Comparison of ENCODE assay signal across 8 cellular contexts in the genomic region with DNA sequence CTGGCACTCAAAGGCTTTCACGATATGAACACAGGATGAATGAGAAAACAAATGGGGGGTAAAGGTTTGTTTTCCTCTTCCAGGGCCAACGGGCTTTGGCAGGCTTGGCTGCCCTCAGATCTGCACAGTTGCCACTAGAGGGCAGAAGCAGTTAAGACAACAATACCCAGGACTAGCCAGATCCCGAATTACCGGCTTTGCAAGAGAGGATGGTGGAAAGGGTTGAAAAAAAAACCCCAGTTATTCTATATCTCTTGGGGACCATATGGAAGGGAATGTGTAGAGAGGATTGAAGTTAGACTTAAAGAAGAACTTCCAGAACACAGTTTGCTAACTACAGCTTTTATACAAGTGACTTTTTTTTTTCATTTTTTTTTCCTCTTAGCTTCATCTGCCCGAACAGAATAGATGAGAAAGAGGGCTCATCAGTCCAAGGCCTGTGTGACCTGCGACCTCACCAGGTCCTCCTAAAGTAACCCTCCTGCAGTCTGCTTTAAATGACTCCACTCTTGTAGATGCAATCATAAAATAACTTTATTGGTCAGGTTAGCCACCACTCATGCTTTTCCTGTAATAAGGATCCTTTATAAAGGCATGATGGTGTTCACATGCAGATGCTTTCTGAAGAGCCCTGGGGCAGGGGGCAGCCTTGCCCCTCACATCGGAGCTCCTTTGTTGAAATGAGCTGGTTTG. TPM values are rescaled to one million over a fixed set of nuclear protein-coding genes. Genes with fewer than 3 reads are reported as not detected.
DNase-seq lines count a peak whose midpoint lies in the region; ATAC-seq and TF ChIP-seq lines count a peak whose summit lies in the region.

No MANE protein-coding gene starts in this region.

- no peaks in the 10 kb centered on the region for H3F3A ChIP-seq in OCI-LY1 (ENCODE audit: insufficient read depth, low read length)

- H3K9me3 ChIP-seq in OCI-LY1 (ENCODE audit: low read length) (no peaks in the 10 kb centered on the region), esophagus muscularis mucosa (no peaks in the 10 kb centered on the region), tibial artery (no peaks in the 10 kb centered on the region)

- no peak for ATAC-seq in HG03159 (IDR thresholded peaks at IDR 0.05; ENCODE audit: unreplicated experiment)

- WGBS in esophagus muscularis mucosa: 22% methylated on average over 7 of the region's 7 CpGs

- H3K4me2 ChIP-seq in OCI-LY1 (ENCODE audit: low read length): no peak overlapping the region

- peaks cover 75% of the 10 kb centered on the region for H3K4me1 ChIP-seq in OCI-LY1 (ENCODE audit: insufficient read depth, low read length, severe bottlenecking)
- peaks cover 3 to 42% (median 32%) of the 10 kb centered on the region in 4 donors for H3K4me1 ChIP-seq in esophagus muscularis mucosa
- H3K4me1 ChIP-seq in tibial artery: peaks cover 0 to 60% (median 33%) of the 10 kb centered on the region in 4 donors

- H3K27me3 ChIP-seq in GM06990 (replicated peaks; ENCODE audit: control insufficient read depth, insufficient read depth, low read length): 0 out of 2 replicates have a peak, but pooled peaks cover 1% of the 10 kb centered on the region
- H3K27me3 ChIP-seq in OCI-LY1 (ENCODE audit: insufficient read depth, low read length): no peaks in the 10 kb centered on the region
- no peaks in the 10 kb centered on the region for H3K27me3 ChIP-seq in esophagus muscularis mucosa
- no peaks in the 10 kb centered on the region for H3K27me3 ChIP-seq in tibial artery

- H3K27ac ChIP-seq in OCI-LY1 (ENCODE audit: low read depth, low read length, poor library complexity, severe bottlenecking) (peak overlapping the region; percentile 68), esophagus muscularis mucosa (replicated peaks in 1 of 4) (peak overlapping the region in 1 of 4 donors; percentile 2), tibial artery (peak overlapping the region; percentile 36 to 90)

- H3K79me2 ChIP-seq in OCI-LY1 (ENCODE audit: insufficient read depth, low read length): no peaks in the 10 kb centered on the region

- H3K9ac ChIP-seq in OCI-LY1 (ENCODE audit: low read length): peak overlapping the region; percentile 21; the same call in 1 of the 2 replicates

- H3K9me2 ChIP-seq in OCI-LY1 (ENCODE audit: low read depth, low read length): no peaks in the 10 kb centered on the region

- TF ChIP-seq EP300 in esophagus muscularis mucosa (IDR thresholded peaks at IDR 0.05): no peak

- DNase-seq in GM06990 (ENCODE audit: extremely low read depth, insufficient read length) (no peak), Kasumi-1 (lab: John Stamatoyannopoulos, UW) (peak; percentile 81 to 84), activated T-cell treated with anti-CD3 and anti-CD28 coated beads for 4 hours (peak; percentile 52), esophagus muscularis mucosa (ENCODE audit: extremely low spot score) (no peak), myocyte (ENCODE audit: low read depth) (peak; percentile 84), tibial artery (peak; percentile 73 to 85)

- peak; percentile 91 for TF ChIP-seq CTCF in GM06990 (IDR thresholded peaks at IDR 0.05; ENCODE audit: insufficient read depth, low read length, poor library complexity, severe bottlenecking)
- TF ChIP-seq CTCF in OCI-LY1 (IDR thresholded peaks at IDR 0.05; ENCODE audit: low read length): peak; percentile 97
- peak; percentile 89 to 96 (median 90) for TF ChIP-seq CTCF in esophagus muscularis mucosa (IDR thresholded peaks at IDR 0.05)
- peak; percentile 82 to 95 for TF ChIP-seq CTCF in tibial artery (IDR thresholded peaks at IDR 0.05)

- H4K20me1 ChIP-seq in OCI-LY1 (ENCODE audit: insufficient read depth, low read length): no peaks in the 10 kb centered on the region

- H3K4me3 ChIP-seq in GM06990 (replicated peaks; ENCODE audit: low read depth, low read length) (no peak overlapping the region), OCI-LY1 (ENCODE audit: low read depth, low read length, poor library complexity, severe bottlenecking) (no peak overlapping the region), esophagus muscularis mucosa (no peak overlapping the region), tibial artery (no peak overlapping the region)

- H2AFZ ChIP-seq in OCI-LY1 (ENCODE audit: low read length): no peak overlapping the region

- H3K36me3 ChIP-seq in GM06990 (ENCODE audit: control insufficient read depth, insufficient read depth, low read length) (no peaks in the 10 kb centered on the region), OCI-LY1 (ENCODE audit: insufficient read depth, low read length) (no peaks in the 10 kb centered on the region), esophagus muscularis mucosa (no peaks in the 10 kb centered on the region), tibial artery (peaks cover 8 to 14% (median 14%) of the 10 kb centered on the region in 3 donors)

- intact Hi-C loops in esophagus muscularis mucosa (cut with DNase I) (loop anchor here (10.0 kb wide), 2 partner anchors 285 to 365 kb away; partner anchors contain the start of gene ATP2B4), tibial artery (cut with DNase I; ENCODE audit: low total_unique reads) (loop anchor here (2.0 to 10.0 kb wide), 3 partner anchors 101 to 365 kb away; no protein-coding TSS in a partner anchor)

- no peak for TF ChIP-seq POLR2A in esophagus muscularis mucosa (IDR thresholded peaks at IDR 0.05; ENCODE audit: low read depth)

RNA-seq across cellular contexts. Expression of gene FMOD, which starts 10.7 kb away (rescaled TPM):
- total RNA-seq in esophagus muscularis mucosa (10 to 100 TPM; 24.5 to 36.8 (median 33.8) TPM), myocyte (4.4 and 10.6 TPM in 2 replicates)
- 1.7 TPM for polyA plus RNA-seq in myocyte (2012)

RNA-seq across cellular contexts. Expression of gene BTG2, which starts 34.9 kb away (rescaled TPM):
- total RNA-seq in esophagus muscularis mucosa: 100 to 1,000 TPM in 3 of 4 donors, 10 to 100 TPM in 1; 67.7 to 656 (median 159) TPM
- 55.6 and 95.2 TPM in 2 replicates for total RNA-seq in myocyte
- polyA plus RNA-seq in myocyte (2012): 33.6 TPM

Comparison
In these comparisons a context has a peak if more than half of its experiments do, and no peak if none do; other contexts are left out.
1. DNase-seq: peak in Kasumi-1 (2 of 2), activated T-cell treated with anti-CD3 and anti-CD28 coated beads for 4 hours (single experiment), myocyte (single experiment) and tibial artery (2 of 2); none in GM06990 (single experiment) and esophagus muscularis mucosa (single experiment).
2. Peak in every context shown above with its lines, with median percentiles within 50 percentile points of each other: CTCF ChIP-seq.